In genomic region chr12:108672054-108672453, GRCh38 we compare ENCODE assay signal across 25 cellular contexts.
"Had no signal": no experiment of that assay in that cellular context is flagged by ENCODE, and none has a peak within 500 bp of the region (broad histone marks: within the 10 kb centered on the region; RNA-seq: fewer than 3 reads in every experiment).

No MANE protein-coding gene starts in this region.

- H3K27ac Mint-ChIP-seq: effector memory CD8-positive, alpha-beta T cell; naive thymus-derived CD4-positive, alpha-beta T cell; stimulated activated naive B cell treated with anti-CD40 and anti-IgM and Interleukin-4, amounts not matched to agents 10 μg/mL and 1 μg/mL and 100 μg/mL, for 72 hours; stimulated activated naive CD8-positive, alpha-beta T cell treated with anti-CD3 and anti-CD28 coated beads, Interleukin-15, Interleukin-2, amounts not matched to agents 100 ng/mL and 50 ng/mL, for 24 hours had no signal

- H3K9me3 ChIP-seq: lower lobe of right lung, mucosa of descending colon, prostate gland, right atrium auricular region, sigmoid colon, spleen, thoracic aorta, tibial nerve, upper lobe of right lung, uterus had no signal

- ATAC-seq: effector memory CD8-positive, alpha-beta T cell; left ventricle myocardium superior; lower lobe of right lung; mucosa of descending colon; naive thymus-derived CD4-positive, alpha-beta T cell; stimulated activated naive B cell treated with anti-CD40 and anti-IgM and Interleukin-4, amounts not matched to agents 10 μg/mL and 1 μg/mL and 100 μg/mL, for 72 hours; upper lobe of right lung had no signal

- H3K4me3 ChIP-seq: lower lobe of right lung, mucosa of descending colon, prostate gland, right atrium auricular region, sigmoid colon, skin epidermis, spleen, thoracic aorta, tibial nerve, upper lobe of right lung, uterus had no signal

- H3K27me3 Mint-ChIP-seq: effector memory CD8-positive, alpha-beta T cell; naive thymus-derived CD4-positive, alpha-beta T cell; stimulated activated naive B cell treated with anti-CD40 and anti-IgM and Interleukin-4, amounts not matched to agents 10 μg/mL and 1 μg/mL and 100 μg/mL, for 72 hours; stimulated activated naive CD8-positive, alpha-beta T cell treated with anti-CD3 and anti-CD28 coated beads, Interleukin-15, Interleukin-2, amounts not matched to agents 100 ng/mL and 50 ng/mL, for 24 hours had no signal

- H3K27ac ChIP-seq: lower lobe of right lung, prostate gland, right atrium auricular region, skin epidermis, spleen, tibial nerve, upper lobe of right lung had no signal

- FAIRE-seq: endometrium, frontal cortex, keratinocyte had no signal

- DNase-seq: cortex of kidney; effector memory CD8-positive, alpha-beta T cell; erythroblast; head of caudate nucleus; left ventricle myocardium superior; lower lobe of right lung; mucosa of descending colon; naive thymus-derived CD4-positive, alpha-beta T cell; nucleus accumbens; spleen; stimulated activated CD4-positive, alpha-beta T cell treated with anti-CD3 and anti-CD28 coated beads, Interleukin-2, amount 100 ng/mL, for 48 hours; stimulated activated naive B cell treated with anti-CD40 and anti-IgM and Interleukin-4, amounts not matched to agents 10 μg/mL and 1 μg/mL and 100 μg/mL, for 72 hours; upper lobe of right lung; uterus had no signal

- H3K36me3 ChIP-seq: prostate gland, uterus had no signal

- H3K4me1 ChIP-seq: prostate gland had no signal

- H3K27me3 ChIP-seq: right atrium auricular region, sigmoid colon, spleen, tibial nerve, upper lobe of right lung, uterus had no signal

- H3K9me3 Mint-ChIP-seq: effector memory CD8-positive, alpha-beta T cell; naive thymus-derived CD4-positive, alpha-beta T cell; nephron; stimulated activated naive B cell treated with anti-CD40 and anti-IgM and Interleukin-4, amounts not matched to agents 10 μg/mL and 1 μg/mL and 100 μg/mL, for 72 hours; stimulated activated naive CD8-positive, alpha-beta T cell treated with anti-CD3 and anti-CD28 coated beads, Interleukin-15, Interleukin-2, amounts not matched to agents 100 ng/mL and 50 ng/mL, for 24 hours had no signal

- H3K4me3 Mint-ChIP-seq: effector memory CD8-positive, alpha-beta T cell; naive thymus-derived CD4-positive, alpha-beta T cell; nephron; stimulated activated naive B cell treated with anti-CD40 and anti-IgM and Interleukin-4, amounts not matched to agents 10 μg/mL and 1 μg/mL and 100 μg/mL, for 72 hours; stimulated activated naive CD8-positive, alpha-beta T cell treated with anti-CD3 and anti-CD28 coated beads, Interleukin-15, Interleukin-2, amounts not matched to agents 100 ng/mL and 50 ng/mL, for 24 hours had no signal
